Comparison of ENCODE assay signal across 8 cellular contexts in the genomic region with DNA sequence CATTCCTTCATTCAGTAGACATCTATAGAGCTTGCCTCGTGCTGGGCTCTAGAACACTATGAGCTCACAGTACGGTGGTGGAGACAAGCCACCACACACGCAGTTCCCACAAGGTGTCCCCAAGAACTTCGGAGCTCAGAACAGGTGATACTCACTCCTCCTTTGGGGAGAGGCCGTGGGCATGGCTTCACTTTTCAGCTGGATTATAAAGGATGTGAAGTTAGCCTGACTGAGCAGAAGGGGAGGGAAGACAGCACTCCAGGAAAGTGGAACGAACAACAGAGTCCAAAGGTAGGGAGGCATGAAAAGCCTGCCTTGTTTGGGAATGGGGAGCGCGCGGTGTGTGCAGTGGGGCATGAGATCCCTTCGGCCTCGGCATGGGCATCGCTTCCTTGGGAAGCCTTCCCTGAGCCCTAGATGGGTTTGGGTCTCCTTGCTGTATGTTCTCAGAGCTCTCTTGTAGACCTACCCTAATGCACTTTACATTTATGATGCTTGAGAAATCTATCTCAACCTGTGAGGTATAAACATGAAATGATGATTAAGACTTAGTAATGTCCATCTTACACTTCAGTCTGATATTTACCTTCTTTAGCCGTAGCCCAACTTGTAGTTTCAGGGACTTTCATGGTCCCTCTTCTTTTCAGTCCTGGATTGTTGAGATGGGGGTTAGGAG. TPM values are rescaled to one million over a fixed set of nuclear protein-coding genes. Genes with fewer than 3 reads are reported as not detected.
A peak's percentile ranks its signal among the peaks of the same experiment; 100 is the strongest.
DNase-seq lines count a peak whose midpoint lies in the region; ATAC-seq and TF ChIP-seq lines count a peak whose summit lies in the region.

No MANE protein-coding gene starts in this region.

- peak overlapping the region; percentile 91 to 99 (median 95) for H3K27ac Mint-ChIP-seq in immature natural killer cell
- peak overlapping the region; percentile 98 for H3K27ac Mint-ChIP-seq in stimulated activated naive CD8-positive, alpha-beta T cell treated with anti-CD3 and anti-CD28 coated beads, Interleukin-15, Interleukin-2, amounts not matched to agents 100 ng/mL and 50 ng/mL, for 24 hours

- H3K36me3 ChIP-seq in HUES6 (ENCODE audit: control insufficient read depth, insufficient read depth, low read length) (no peaks in the 10 kb centered on the region), adrenal gland (replicated peaks in 1 of 2) (no peaks in the 10 kb centered on the region)

- intact Hi-C loops in adrenal gland (cut with DNase I) = loop anchor here in 1 of 2 donors (10.0 kb wide), 1 partner anchor 884 kb away; no protein-coding TSS in a partner anchor

- H3K4me3 Mint-ChIP-seq in immature natural killer cell = peak overlapping the region; percentile 94 to 100 (median 98)
- peak overlapping the region; percentile 90 for H3K4me3 Mint-ChIP-seq in stimulated activated naive CD8-positive, alpha-beta T cell treated with anti-CD3 and anti-CD28 coated beads, Interleukin-15, Interleukin-2, amounts not matched to agents 100 ng/mL and 50 ng/mL, for 24 hours

- peak in 2 of 7 donors; percentile 45 to 51 for DNase-seq in adrenal gland
- DNase-seq in immature natural killer cell = no peak
- DNase-seq in stimulated activated naive CD4-positive, alpha-beta T cell treated with Interleukin-2 at 50 U/mL for 16 hours (lab: John Stamatoyannopoulos, UW) = no peak
- no peak for DNase-seq in GM10248 (ENCODE audit: extremely low spot score)

- WGBS in adrenal gland, 4 donors = 25 to 33% (median 31%) methylated on average over 13 of the region's 13 CpGs

- no peaks in the 10 kb centered on the region for H3K9me3 Mint-ChIP-seq in immature natural killer cell
- no peaks in the 10 kb centered on the region for H3K9me3 Mint-ChIP-seq in stimulated activated naive CD8-positive, alpha-beta T cell treated with anti-CD3 and anti-CD28 coated beads, Interleukin-15, Interleukin-2, amounts not matched to agents 100 ng/mL and 50 ng/mL, for 24 hours

- H3K4me3 ChIP-seq in GM08714 (ENCODE audit: low read length) (peak overlapping the region; percentile 74), HUES6 (ENCODE audit: low read depth, low read length) (peak overlapping the region; percentile 98), adrenal gland (peak overlapping the region in 2 of 4 donors; percentile 5 to 92)

- CTCF ChIA-PET in GM10248 (lab: Yijun Ruan, JAX) = interaction anchor here (1.2 to 10.7 kb wide), 10 partner anchors 8 to 254 kb away, joined by 3 to 66 read pairs (median 6); no protein-coding TSS in a partner anchor

- TF ChIP-seq CTCF in adrenal gland (IDR thresholded peaks at IDR 0.05) (no peak), GM10248 (IDR thresholded peaks at IDR 0.05; ENCODE audit: control extremely low read depth, extremely low read depth, low read depth, missing control alignments) (no peak)

- peak overlapping the region; percentile 99 for H3K9ac ChIP-seq in HUES6 (ENCODE audit: low read length)

- peaks cover 0 to 8% (median 0%) of the 10 kb centered on the region in 3 donors for H3K36me3 Mint-ChIP-seq in immature natural killer cell
- peaks cover 22% of the 10 kb centered on the region for H3K36me3 Mint-ChIP-seq in stimulated activated naive CD8-positive, alpha-beta T cell treated with anti-CD3 and anti-CD28 coated beads, Interleukin-15, Interleukin-2, amounts not matched to agents 100 ng/mL and 50 ng/mL, for 24 hours (ENCODE audit: low read depth)

- H3K9me3 ChIP-seq in HUES6 (ENCODE audit: control insufficient read depth, insufficient read depth, low read depth, low read length) (no peaks in the 10 kb centered on the region), adrenal gland (replicated peaks in 1 of 3) (no peaks in the 10 kb centered on the region)

- no peak for TF ChIP-seq POLR2A in adrenal gland (IDR thresholded peaks at IDR 0.05)

- H3K4me1 Mint-ChIP-seq in immature natural killer cell = peaks cover 43 to 46% of the 10 kb centered on the region in 2 donors
- H3K4me1 Mint-ChIP-seq in stimulated activated naive CD8-positive, alpha-beta T cell treated with anti-CD3 and anti-CD28 coated beads, Interleukin-15, Interleukin-2, amounts not matched to agents 100 ng/mL and 50 ng/mL, for 24 hours (ENCODE audit: low read depth) = peaks cover 40% of the 10 kb centered on the region

- ATAC-seq in GM21447 (IDR thresholded peaks at IDR 0.05; ENCODE audit: unreplicated experiment) = peak; percentile 15

- H3K4me1 ChIP-seq in HUES6 (ENCODE audit: control insufficient read depth, insufficient read depth, low read length) = peaks cover 11% of the 10 kb centered on the region
- peaks cover 22 to 28% of the 10 kb centered on the region in 2 donors for H3K4me1 ChIP-seq in adrenal gland (replicated peaks in 1 of 2)

- H3K27ac ChIP-seq in HUES6 (ENCODE audit: low read depth, low read length) (0 out of 2 replicates have a peak overlapping the region, but pooled peaks have one; percentile 7), adrenal gland (peak overlapping the region in 4 of 5 donors; percentile 28 to 96 (median 74))

- H3K27me3 ChIP-seq in HUES6 (ENCODE audit: control insufficient read depth, insufficient read depth, low read length) (no peaks in the 10 kb centered on the region), adrenal gland (no peaks in the 10 kb centered on the region)

- H3K27me3 Mint-ChIP-seq in immature natural killer cell (ENCODE audit: low read depth in 3 of 3) = peaks cover 10 to 22% (median 14%) of the 10 kb centered on the region in 3 donors
- H3K27me3 Mint-ChIP-seq in stimulated activated naive CD8-positive, alpha-beta T cell treated with anti-CD3 and anti-CD28 coated beads, Interleukin-15, Interleukin-2, amounts not matched to agents 100 ng/mL and 50 ng/mL, for 24 hours = no peaks in the 10 kb centered on the region

- POLR2A ChIA-PET in GM10248 (lab: Yijun Ruan, JAX) = interaction anchor here (0.6 to 2.0 kb wide), 4 partner anchors 11 to 295 kb away, joined by 3 to 5 read pairs (median 4); no protein-coding TSS in a partner anchor

RNA-seq across cellular contexts. Expression of a gene that starts 0.9 kb away (rescaled TPM):
- total RNA-seq in adrenal gland = 100 to 1,000 TPM in 1 of 8 donors, 10 to 100 TPM in 7; 32.8 to 102 (median 72.0) TPM
- polyA plus RNA-seq in adrenal gland (10 to 100 TPM; 55.4 to 81.2 (median 65.5) TPM), immature natural killer cell (10 to 100 TPM; 32.0 to 57.0 (median 46.6) TPM)

RNA-seq across cellular contexts. Expression of a gene that starts 24.5 kb away (rescaled TPM):
- 1 to 10 TPM in 7 of 8 donors, not detected in 1; 2.2 to 7.2 (median 3.9) TPM for total RNA-seq in adrenal gland
- polyA plus RNA-seq in adrenal gland (10 to 100 TPM in 1 of 3 donors, 1 to 10 TPM in 2; 3.7 to 23.0 (median 8.4) TPM), immature natural killer cell (not detected)

RNA-seq across cellular contexts. Expression of a gene that starts 35.9 kb away (rescaled TPM):
- 10 to 100 TPM; 20.6 to 51.5 (median 36.8) TPM for total RNA-seq in adrenal gland
- polyA plus RNA-seq in adrenal gland = 10 to 100 TPM; 14.7 to 23.8 (median 19.8) TPM
- polyA plus RNA-seq in immature natural killer cell = 1 to 10 TPM; 1.5 to 8.8 (median 4.7) TPM

RNA-seq across cellular contexts. Expression of a gene that starts 43.2 kb away (rescaled TPM):
- total RNA-seq in adrenal gland = not detected
- polyA plus RNA-seq in adrenal gland (not detected), immature natural killer cell (not detected)

Comparison
In these comparisons a context has a peak if more than half of its experiments do, and no peak if none do; other contexts are left out.
1. RNA of a gene that starts 24.5 kb away (polyA plus RNA-seq): 3.7 to 23.0 TPM in adrenal gland; not detected in immature natural killer cell; every median in the first group is over 4 times any median in the second.